ENCODE assay signal across 8 cellular contexts in genomic region chr3:14948609-14949038, GRCh38.
DNase-seq lines count a peak whose midpoint lies in the region; ATAC-seq, FAIRE-seq and TF ChIP-seq lines count a peak whose summit lies in the region.

No MANE protein-coding gene starts in this region.

- H3K36me3 ChIP-seq in OCI-LY1 (ENCODE audit: insufficient read depth, low read length): peaks cover 36% of the 10 kb centered on the region
- peaks cover 4% of the 10 kb centered on the region for H3K36me3 ChIP-seq in rectal smooth muscle tissue (ENCODE audit: control insufficient read depth, insufficient read depth, low read length)

- H3K27me3 ChIP-seq in OCI-LY1 (ENCODE audit: insufficient read depth, low read length) (no peaks in the 10 kb centered on the region), rectal smooth muscle tissue (ENCODE audit: control insufficient read depth, insufficient read depth, low read length) (no peaks in the 10 kb centered on the region)

- peak overlapping the region; percentile 97 for H3K4me2 ChIP-seq in OCI-LY1 (ENCODE audit: low read length)

- H3K9me2 ChIP-seq in OCI-LY1 (ENCODE audit: low read depth, low read length): no peaks in the 10 kb centered on the region

- no peak for ATAC-seq in GM19463 (IDR thresholded peaks at IDR 0.05; ENCODE audit: unreplicated experiment)

- H2AFZ ChIP-seq in OCI-LY1 (ENCODE audit: low read length): no peak overlapping the region

- H3F3A ChIP-seq in OCI-LY1 (ENCODE audit: insufficient read depth, low read length): no peaks in the 10 kb centered on the region

- DNase-seq in GM12864 (ENCODE audit: low read depth) (no peak), erythroblast (lab: John Stamatoyannopoulos, UW) (no peak), GM10248 (ENCODE audit: extremely low spot score) (no peak), SIG-M5 treated with dmso at 0.1 percent for 504 hours (lab: John Stamatoyannopoulos, UW; ENCODE audit: unreplicated experiment) (no peak), RCC 7860 (ENCODE audit: low spot score) (no peak)

- H3K4me1 ChIP-seq in OCI-LY1 (ENCODE audit: insufficient read depth, low read length, severe bottlenecking) (peaks cover 34% of the 10 kb centered on the region), rectal smooth muscle tissue (ENCODE audit: control insufficient read depth, insufficient read depth, low read length) (peaks cover 17% of the 10 kb centered on the region)

- no peak for FAIRE-seq in RCC 7860 (lab: Jason Lieb, UNC)

- H3K27ac ChIP-seq in OCI-LY1 (ENCODE audit: low read depth, low read length, poor library complexity, severe bottlenecking) (peak overlapping the region; percentile 60), rectal smooth muscle tissue (ENCODE audit: low read depth, low read length) (peak overlapping the region; percentile 85)

- peak; percentile 55 for TF ChIP-seq POLR2A in erythroblast (IDR thresholded peaks at IDR 0.05; ENCODE audit: low read length)

- H4K20me1 ChIP-seq in OCI-LY1 (ENCODE audit: insufficient read depth, low read length): no peaks in the 10 kb centered on the region

- TF ChIP-seq CTCF in GM12864 (IDR thresholded peaks at IDR 0.05; ENCODE audit: low read depth, low read length, missing control alignments): no peak
- no peak for TF ChIP-seq CTCF in OCI-LY1 (IDR thresholded peaks at IDR 0.05; ENCODE audit: low read length)
- TF ChIP-seq CTCF in GM10248 (IDR thresholded peaks at IDR 0.05; ENCODE audit: control extremely low read depth, extremely low read depth, low read depth, missing control alignments): no peak

- H3K4me3 ChIP-seq in GM12864 (ENCODE audit: low read depth, low read length) (peak overlapping the region; percentile 83), OCI-LY1 (ENCODE audit: low read depth, low read length, poor library complexity, severe bottlenecking) (peak overlapping the region; percentile 84), rectal smooth muscle tissue (ENCODE audit: low read length) (peak overlapping the region; percentile 81)

- POLR2A ChIA-PET in GM10248 (lab: Yijun Ruan, JAX): no interaction called here

- CTCF ChIA-PET in GM10248 (lab: Yijun Ruan, JAX): interaction anchor here (1.3 kb wide), 1 partner anchor 18 kb away, joined by 3 read pairs; no protein-coding TSS in a partner anchor

- peak overlapping the region; percentile 85 for H3K9ac ChIP-seq in OCI-LY1 (ENCODE audit: low read length)
- peak overlapping the region; percentile 25 for H3K9ac ChIP-seq in rectal smooth muscle tissue (ENCODE audit: low read length)

- H3K79me2 ChIP-seq in OCI-LY1 (ENCODE audit: insufficient read depth, low read length): peaks cover 52% of the 10 kb centered on the region

- no peaks in the 10 kb centered on the region for H3K9me3 ChIP-seq in OCI-LY1 (ENCODE audit: low read length)
